18 cellular contexts compared by ENCODE assay signal in genomic region chr15:64767203-64767602, GRCh38. TPM values are rescaled to one million over a fixed set of nuclear protein-coding genes. Genes with fewer than 3 reads are reported as not detected.
DNase-seq lines count a peak whose midpoint lies in the region; ATAC-seq, FAIRE-seq and TF ChIP-seq lines count a peak whose summit lies in the region.
"Had no signal": no experiment of that assay in that cellular context is flagged by ENCODE, and none has a peak within 500 bp of the region (broad histone marks: within the 10 kb centered on the region; RNA-seq: fewer than 3 reads in every experiment).

No MANE protein-coding gene starts in this region.

- DNase-seq in A549 (ENCODE audit: low read depth in 1 of 2, low spot score in 1 of 2) = no peak
- no peak for DNase-seq in NT2/D1 (ENCODE audit: low read depth, low spot score)
- no peak for DNase-seq in stimulated activated naive CD8-positive, alpha-beta T cell treated with anti-CD3 and anti-CD28 coated beads, Interleukin-15, amount 100 ng/mL, for 72 hours
- DNase-seq in stomach = no peak
- DNase-seq in mesenteric fat pad (ENCODE audit: low spot score) = no peak
- no peak for DNase-seq in GM12892 (ENCODE audit: insufficient read length)
- DNase-seq: activated T-cell treated with anti-CD3 and anti-CD28 coated beads for 4 hours; AML-193; DMS 273 treated with DMSO at 0.1 percent for 48 hours; hippocampal formation; kidney glomerular epithelial cell; NCI-H1092 treated with DMSO at 0.1 percent for 48 hours; stimulated activated CD4-positive, alpha-beta T cell treated with anti-CD3 and anti-CD28 coated beads, Interleukin-2, amount 100 ng/mL, for 48 hours had no signal

- no peak overlapping the region for H3K4me3 Mint-ChIP-seq in stimulated activated naive CD8-positive, alpha-beta T cell treated with anti-CD3 and anti-CD28 coated beads, Interleukin-15, amount 100 ng/mL, for 72 hours
- H3K4me3 Mint-ChIP-seq: central memory CD8-positive, alpha-beta T cell had no signal

- H4K20me1 ChIP-seq in BLaER1 treated with 17β-estradiol and CSF1 and Interleukin-3, amounts not matched to agents 10 nM and 100 nM = no peaks in the 10 kb centered on the region

- no peaks in the 10 kb centered on the region for H3K4me1 Mint-ChIP-seq in stimulated activated naive CD8-positive, alpha-beta T cell treated with anti-CD3 and anti-CD28 coated beads, Interleukin-15, amount 100 ng/mL, for 72 hours

- H3K4me1 ChIP-seq in A549 (no peaks in the 10 kb centered on the region), NT2/D1 (ENCODE audit: insufficient read depth, insufficient read length) (peaks cover 15% of the 10 kb centered on the region), gastroesophageal sphincter (peaks cover 0 to 78% (median 1%) of the 10 kb centered on the region in 3 donors), stomach (peaks cover 0 to 14% (median 5%) of the 10 kb centered on the region in 4 donors)
- H3K4me1 ChIP-seq in BLaER1 treated with 17β-estradiol and CSF1 and Interleukin-3, amounts not matched to agents 10 nM and 100 nM = peaks cover 0 to 49% (median 20%) of the 10 kb centered on the region in 10 experiments; a peak in 16 of 20 replicates

- peaks cover 0 to 4% (median 2%) of the 10 kb centered on the region in 11 experiments; a peak in 14 of 22 replicates for H3K27me3 ChIP-seq in BLaER1 treated with 17β-estradiol and CSF1 and Interleukin-3, amounts not matched to agents 10 nM and 100 nM
- H3K27me3 ChIP-seq in NT2/D1 (ENCODE audit: insufficient read depth, insufficient read length) (no peaks in the 10 kb centered on the region), gastroesophageal sphincter (no peaks in the 10 kb centered on the region), stomach (no peaks in the 10 kb centered on the region)

- no peaks in the 10 kb centered on the region for H3K36me3 ChIP-seq in BLaER1 treated with 17β-estradiol and CSF1 and Interleukin-3, amounts not matched to agents 10 nM and 100 nM
- H3K36me3 ChIP-seq in NT2/D1 (ENCODE audit: insufficient read depth, insufficient read length, low read length) = peaks cover 27% of the 10 kb centered on the region
- H3K36me3 ChIP-seq in gastroesophageal sphincter = no peaks in the 10 kb centered on the region
- no peaks in the 10 kb centered on the region for H3K36me3 ChIP-seq in stomach

- peak overlapping the region in 1 of 2 experiments; percentile 40; a peak in 3 of 6 replicates for H3K27ac ChIP-seq in A549
- peak overlapping the region in 5 of 11 experiments; percentile 14 to 54 (median 51); a peak in 7 of 22 replicates for H3K27ac ChIP-seq in BLaER1 treated with 17β-estradiol and CSF1 and Interleukin-3, amounts not matched to agents 10 nM and 100 nM
- peak overlapping the region in 3 of 4 donors; percentile 62 to 65 (median 64) for H3K27ac ChIP-seq in gastroesophageal sphincter
- peak overlapping the region in 2 of 5 donors; percentile 17 to 51 for H3K27ac ChIP-seq in stomach

- no peak for TF ChIP-seq EP300 in A549 (IDR thresholded peaks at IDR 0.05)
- no peak for TF ChIP-seq EP300 in gastroesophageal sphincter (IDR thresholded peaks at IDR 0.05)
- no peak for TF ChIP-seq EP300 in stomach (IDR thresholded peaks at IDR 0.05)

- H3K9me3 ChIP-seq in A549 = no peaks in the 10 kb centered on the region
- H3K9me3 ChIP-seq in BLaER1 treated with 17β-estradiol and CSF1 and Interleukin-3, amounts not matched to agents 10 nM and 100 nM (replicated peaks in 1 of 11) = no peaks in the 10 kb centered on the region
- no peaks in the 10 kb centered on the region for H3K9me3 ChIP-seq in NT2/D1 (ENCODE audit: insufficient read depth, low read length)
- H3K9me3 ChIP-seq in gastroesophageal sphincter = no peaks in the 10 kb centered on the region
- H3K9me3 ChIP-seq in stomach = no peaks in the 10 kb centered on the region

- ATAC-seq in A549 (peak; percentile 10 to 47; a peak in 4 of 6 replicates), gastroesophageal sphincter (peak; percentile 12)
- no peak for ATAC-seq in stimulated activated naive CD8-positive, alpha-beta T cell treated with anti-CD3 and anti-CD28 coated beads, Interleukin-15, amount 100 ng/mL, for 72 hours

- 96% methylated on average over 7 of the region's 7 CpGs for WGBS in A549 (ENCODE audit: missing lambda C conversion rate)
- WGBS in gastroesophageal sphincter (ENCODE audit: low coverage in 1 of 2), 2 donors = 100% methylated on average over 1 of the region's 7 CpGs; no CpG with 5 or more reads in 1 of the 2 donors
- 82 to 100% (median 87%) methylated on average over 1 to 7 of the region's 7 CpGs for WGBS in stomach, 5 donors

- peak overlapping the region in 1 of 2 donors; percentile 60 for H3K27ac Mint-ChIP-seq in stimulated activated naive CD8-positive, alpha-beta T cell treated with anti-CD3 and anti-CD28 coated beads, Interleukin-15, amount 100 ng/mL, for 72 hours
- H3K27ac Mint-ChIP-seq: IgD-negative memory B cell had no signal

- no peak for TF ChIP-seq RAD21 in A549 (conservative IDR thresholded peaks at IDR 0.05 in 1 of 2, IDR thresholded peaks at IDR 0.05 in 1 of 2)

- intact Hi-C loops in stomach (cut with DNase I; ENCODE audit: low total_unique reads) = no loop called here

- no peak for FAIRE-seq in A549 (lab: Jason Lieb, UNC)
- no peak for FAIRE-seq in GM12892 (lab: Jason Lieb, UNC)

- H3K9ac ChIP-seq in BLaER1 treated with 17β-estradiol and CSF1 and Interleukin-3, amounts not matched to agents 10 nM and 100 nM = no peak overlapping the region
- H3K9ac ChIP-seq in NT2/D1 (ENCODE audit: insufficient read length, low read depth) = peak overlapping the region; percentile 39

- CTCF ChIA-PET in A549 (lab: Yijun Ruan, JAX) = interaction anchor here (0.6 to 1.8 kb wide), 5 partner anchors 35 to 43 kb away, joined by 3 to 6 read pairs (median 6); no protein-coding TSS in a partner anchor

- peaks cover under 1% of the 10 kb centered on the region for H3K27me3 Mint-ChIP-seq in stimulated activated naive CD8-positive, alpha-beta T cell treated with anti-CD3 and anti-CD28 coated beads, Interleukin-15, amount 100 ng/mL, for 72 hours
- H3K27me3 Mint-ChIP-seq: IgD-negative memory B cell had no signal

- no peak for TF ChIP-seq POLR2A in A549 (IDR thresholded peaks at IDR 0.05; ENCODE audit: low read length)
- TF ChIP-seq POLR2A in gastroesophageal sphincter (IDR thresholded peaks at IDR 0.05) = no peak
- TF ChIP-seq POLR2A in stomach (IDR thresholded peaks at IDR 0.05) = no peak
- TF ChIP-seq POLR2A in GM12892 (IDR thresholded peaks at IDR 0.05; ENCODE audit: low read depth, low read length) = no peak

- H3K4me3 ChIP-seq in A549 = no peak overlapping the region
- no peak overlapping the region for H3K4me3 ChIP-seq in BLaER1 treated with 17β-estradiol and CSF1 and Interleukin-3, amounts not matched to agents 10 nM and 100 nM
- H3K4me3 ChIP-seq in NT2/D1 (ENCODE audit: insufficient read length, low read depth) = no peak overlapping the region
- no peak overlapping the region for H3K4me3 ChIP-seq in gastroesophageal sphincter
- H3K4me3 ChIP-seq in stomach = no peak overlapping the region

- no peaks in the 10 kb centered on the region for H3K9me3 Mint-ChIP-seq in stimulated activated naive CD8-positive, alpha-beta T cell treated with anti-CD3 and anti-CD28 coated beads, Interleukin-15, amount 100 ng/mL, for 72 hours
- H3K9me3 Mint-ChIP-seq: central memory CD8-positive, alpha-beta T cell; IgD-negative memory B cell had no signal

- no peak overlapping the region for H3K4me2 ChIP-seq in A549
- peak overlapping the region in 10 of 11 experiments; percentile 16 to 67 (median 52); a peak in 18 of 22 replicates for H3K4me2 ChIP-seq in BLaER1 treated with 17β-estradiol and CSF1 and Interleukin-3, amounts not matched to agents 10 nM and 100 nM

- TF ChIP-seq CTCF in A549 (IDR thresholded peaks at IDR 0.05) = no peak
- peak in 1 of 4 experiments; percentile 8 for TF ChIP-seq CTCF in gastroesophageal sphincter (IDR thresholded peaks at IDR 0.05)
- no peak for TF ChIP-seq CTCF in stomach (IDR thresholded peaks at IDR 0.05)

- POLR2A ChIA-PET in A549 (lab: Yijun Ruan, JAX) = no interaction called here

TF ChIP-seq in A549, 52 proteins besides CTCF, POLR2A, EP300 and RAD21:
- no peak for TF ChIP-seq RNF2 (IDR thresholded peaks at IDR 0.05; ENCODE audit: borderline replicate concordance, low read depth)
- no peak for TF ChIP-seq ATOH8 (CRISPR knock-in tag; IDR thresholded peaks at IDR 0.05; ENCODE audit: low read depth)
- TF ChIP-seq ZFP36 (IDR thresholded peaks at IDR 0.05; ENCODE audit: borderline replicate concordance, partially characterized antibody) = no peak
- TF ChIP-seq HOXA7 (CRISPR knock-in tag; IDR thresholded peaks at IDR 0.05) = no peak
- TF ChIP-seq FOXS1 (CRISPR knock-in tag; IDR thresholded peaks at IDR 0.05) = no peak
- TF ChIP-seq NFE2L2 (conservative IDR thresholded peaks at IDR 0.05; ENCODE audit: low read length) = no peak
TF ChIP-seq in A549: peak in this region for 0.

RNA-seq across cellular contexts. Expression of gene RBPMS2, which starts 8.2 kb away (rescaled TPM):
- polyA plus RNA-seq in A549 (2011; rRNA removed) = 3.0 and 3.5 TPM in 2 replicates
- 8.8 and 11.4 TPM in 2 replicates for polyA plus RNA-seq in A549 (2012; cell fraction: cytosol; rRNA removed)
- 8.7 and 9.5 TPM in 2 replicates for polyA plus RNA-seq in A549 (2012; cell fraction: nucleus; rRNA removed)
- 7.8 to 8.7 TPM (median 8.7 TPM) in 3 replicates for polyA plus RNA-seq in A549 (2017; fragmentation: RNase III; extraction: RNeasy Plus Mini Kit Qiagen cat#74134 plus additional on column Dnase treatment)
- polyA minus RNA-seq in A549 (2011; rRNA and poly(A)+ RNA removed) = 3.3 and 4.4 TPM in 2 replicates
- 10 to 100 TPM; 14.6 to 47.8 (median 33.9) TPM for total RNA-seq in gastroesophageal sphincter
- total RNA-seq in stomach = 10 to 100 TPM in 1 of 5 donors, 1 to 10 TPM in 4; 2.3 to 38.8 (median 8.7) TPM
- 10 to 100 TPM in 2 of 3 donors, 1 to 10 TPM in 1; 9.5 to 18.8 (median 17.0) TPM for polyA plus RNA-seq in stomach
- 24.5 TPM for total RNA-seq in mesenteric fat pad
- not detected for polyA plus RNA-seq in GM12892 (2012; ENCODE audit: missing spikeins)
- total RNA-seq: T-helper 2 cell treated with Interferon-gamma antibody and Interleukin-4, amounts not matched to agents 100 ng/mL and 5 ng/mL, for 36 hours had no signal

RNA-seq across cellular contexts. Expression of gene PIF1, which starts 58.2 kb away (rescaled TPM):
- polyA plus RNA-seq in A549 (2011; rRNA removed) (8.5 and 11.1 TPM in 2 replicates), A549 (2017; fragmentation: RNase III; extraction: RNeasy Plus Mini Kit Qiagen cat#74134 plus additional on column Dnase treatment) (24.9 to 25.4 TPM (median 25.3 TPM) in 3 replicates), stomach (1 to 10 TPM in 2 of 3 donors, under 1 TPM in 1; 0.46 to 8.7 (median 2.0) TPM)
- polyA plus RNA-seq in A549 (2012; cell fraction: cytosol; rRNA removed) = 27.5 and 29.2 TPM in 2 replicates
- polyA plus RNA-seq in A549 (2012; cell fraction: nucleus; rRNA removed) = 210 and 257 TPM in 2 replicates
- 7.9 and 8.3 TPM in 2 replicates for polyA minus RNA-seq in A549 (2011; rRNA and poly(A)+ RNA removed)
- total RNA-seq in gastroesophageal sphincter (1 to 10 TPM; 1.6 to 3.4 (median 2.3) TPM), stomach (10 to 100 TPM in 2 of 5 donors, 1 to 10 TPM in 3; 1.6 to 58.8 (median 2.8) TPM), mesenteric fat pad (1.6 TPM)
- 25.3 TPM for polyA plus RNA-seq in GM12892 (2012; ENCODE audit: missing spikeins)
